In genomic region chr11:76200006-76200940, GRCh38 we compare ENCODE assay signal across 22 cellular contexts. TPM values are rescaled to one million over a fixed set of nuclear protein-coding genes. Genes with fewer than 3 reads are reported as not detected.
"Had no signal": no experiment of that assay in that cellular context is flagged by ENCODE, and none has a peak within 500 bp of the region (broad histone marks: within the 10 kb centered on the region; RNA-seq: fewer than 3 reads in every experiment).

No MANE protein-coding gene starts in this region.

- H3K27me3 ChIP-seq: body of pancreas, pancreas had no signal

- H3K4me3 ChIP-seq: body of pancreas, pancreas, sigmoid colon, spleen, tibial nerve had no signal

- H3K27ac ChIP-seq: body of pancreas, pancreas, sigmoid colon, spleen, tibial nerve had no signal

- H3K36me3 ChIP-seq: pancreas, sigmoid colon, spleen, tibial nerve had no signal

- H3K9me3 Mint-ChIP-seq: activated CD4-positive, alpha-beta T cell treated with anti-CD3 and anti-CD28 coated beads, Interleukin-2, amount 10 ng/mL, durations not matched to agents 7 days and 5 days had no signal

- H3K4me1 ChIP-seq: sigmoid colon, tibial nerve had no signal

- H3K4me1 Mint-ChIP-seq: activated CD4-positive, alpha-beta T cell treated with anti-CD3 and anti-CD28 coated beads, Interleukin-2, amount 10 ng/mL, durations not matched to agents 7 days and 5 days had no signal

- H3K4me3 Mint-ChIP-seq: activated CD4-positive, alpha-beta T cell treated with anti-CD3 and anti-CD28 coated beads, Interleukin-2, amount 10 ng/mL, durations not matched to agents 7 days and 5 days; activated naive CD8-positive, alpha-beta T cell had no signal

- ATAC-seq: activated CD4-positive, CD25-positive, alpha-beta regulatory T cell treated with anti-CD3 and anti-CD28 coated beads, Interleukin-2, amount 50 U/mL, for 24 hours; body of pancreas; pancreas had no signal

- DNase-seq: activated CD4-positive, alpha-beta T cell treated with anti-CD3 and anti-CD28 coated beads, Interleukin-2, amount 10 ng/mL, durations not matched to agents 7 days and 5 days; activated CD8-positive, alpha-beta memory T cell treated with anti-CD3 and anti-CD28 coated beads for 24 hours; activated gamma-delta T cell; body of pancreas; foreskin melanocyte; glutamatergic neuron; hippocampal formation; islet precursor cell; midbrain; sigmoid colon; spleen; stimulated activated CD4-positive, alpha-beta T cell treated with anti-CD3 and anti-CD28 coated beads, Interleukin-4, amount 100 ng/mL, for 4 hours; stimulated activated naive CD4-positive, alpha-beta T cell; T-helper 1 cell; T1000 had no signal

- H3K9me3 ChIP-seq: body of pancreas, pancreas, sigmoid colon, spleen, tibial nerve had no signal

- H3K36me3 Mint-ChIP-seq: activated naive CD8-positive, alpha-beta T cell had no signal

- H3K27ac Mint-ChIP-seq: activated CD4-positive, alpha-beta T cell treated with anti-CD3 and anti-CD28 coated beads, Interleukin-2, amount 10 ng/mL, durations not matched to agents 7 days and 5 days; activated naive CD8-positive, alpha-beta T cell had no signal

RNA-seq across cellular contexts. Expression of gene WNT11, which starts 6.0 kb away (rescaled TPM):
- total RNA-seq: activated CD4-positive, alpha-beta T cell treated with anti-CD3 and anti-CD28 coated beads, Interleukin-2, amount 10 ng/mL, durations not matched to agents 7 days and 5 days; dermis microvascular lymphatic vessel endothelial cell; epithelial cell of proximal tubule; pulmonary artery endothelial cell had no signal
